24 cellular contexts compared by ENCODE assay signal in genomic region chr6:137159912-137160311, GRCh38. TPM values are rescaled to one million over a fixed set of nuclear protein-coding genes. Genes with fewer than 3 reads are reported as not detected.
DNase-seq lines count a peak whose midpoint lies in the region; ATAC-seq, FAIRE-seq and TF ChIP-seq lines count a peak whose summit lies in the region.
"Had no signal": no experiment of that assay in that cellular context is flagged by ENCODE, and none has a peak within 500 bp of the region (broad histone marks: within the 10 kb centered on the region; RNA-seq: fewer than 3 reads in every experiment).

No MANE protein-coding gene starts in this region.

- H3K36me3 ChIP-seq in K562 (ENCODE audit: control insufficient read depth, insufficient read depth, low read length), result no peaks in the 10 kb centered on the region
- H3K36me3 ChIP-seq: SJCRH30 had no signal

- no peaks in the 10 kb centered on the region for H4K20me1 ChIP-seq in K562 (replicated peaks; ENCODE audit: control insufficient read depth, insufficient read depth, low read length)
- H4K20me1 ChIP-seq: BLaER1 treated with 17β-estradiol and CSF1 and Interleukin-3, amounts not matched to agents 10 nM and 100 nM had no signal

- TF ChIP-seq CTCF in K562 (IDR thresholded peaks at IDR 0.05 in 2 of 3, conservative IDR thresholded peaks at IDR 0.05 in 1 of 3; ENCODE audit: insufficient read depth in 2 of 3, low read depth in 1 of 3, low read length in 3 of 3), result no peak
- no peak for TF ChIP-seq CTCF in fibroblast of mammary gland (conservative IDR thresholded peaks at IDR 0.05; ENCODE audit: control insufficient read depth, insufficient read depth, low read depth, low read length)
- no peak for TF ChIP-seq CTCF in dorsolateral prefrontal cortex (IDR thresholded peaks at IDR 0.05 in 54 of 56, conservative IDR thresholded peaks at IDR 0.05 in 2 of 56; ENCODE audit: low read depth in 1 of 56, partially characterized antibody in 56 of 56)

- CTCF ChIA-PET in K562 (lab: Yijun Ruan, JAX; ENCODE audit: low intra/inter-chr PET ratio), result no interaction called here

- H3K4me1 ChIP-seq in K562 (replicated peaks in 1 of 2; ENCODE audit: control insufficient read depth in 2 of 2, insufficient read depth in 2 of 2, low read length in 2 of 2), result peaks cover 0 to 29% of the 10 kb centered on the region in 2 experiments; a peak in 4 of 5 replicates
- H3K4me1 ChIP-seq: SJCRH30 had no signal

- DNase-seq in HCEC 1CT (peak; percentile 29), K562 (ENCODE audit: extremely low read depth in 1 of 4, low spot score in 3 of 4) (no peak), fibroblast of mammary gland (ENCODE audit: low read depth) (peak; percentile 12), stromal cell of bone marrow (ENCODE audit: low read depth) (peak; percentile 17), dorsolateral prefrontal cortex (no peak)
- DNase-seq: CD8-positive, alpha-beta T cell; GM23248; H9; KBM-7; NCI-H1105; NCI-H146; NCI-H2029 treated with DMSO at 0.1 percent for 48 hours; NCI-H2171 treated with DMSO at 0.1 percent for 48 hours; NCI-H446; NCI-H526 treated with DMSO at 0.1 percent for 48 hours; OCI-M1; SJCRH30 had no signal

- no peaks in the 10 kb centered on the region for H3K9me1 ChIP-seq in K562 (ENCODE audit: control insufficient read depth, insufficient read depth, low read length)

- H3K27ac ChIP-seq in K562 (ENCODE audit: extremely low read depth, low read depth, low read length) (no peak overlapping the region), dorsolateral prefrontal cortex (no peak overlapping the region)
- H3K27ac ChIP-seq: BLaER1 treated with 17β-estradiol and CSF1 and Interleukin-3, amounts not matched to agents 10 nM and 100 nM; GM23248; SJCRH30 had no signal

- intact Hi-C loops in K562 (cut with micrococcal nuclease), result no loop called here
- intact Hi-C loops in dorsolateral prefrontal cortex (cut with DNase I), result no loop called here

- in situ Hi-C loops in K562 (cut with MboI), result no loop called here

- no peak overlapping the region for H2AFZ ChIP-seq in K562 (ENCODE audit: low read depth, low read length)
- H2AFZ ChIP-seq: GM23248 had no signal

- FAIRE-seq in K562 (lab: Jason Lieb, UNC), result no peak
- FAIRE-seq: HepG2, RCC 7860 had no signal

- TF ChIP-seq RAD21 in K562 (CRISPR knock-in tag; conservative IDR thresholded peaks at IDR 0.05 in 1 of 2, IDR thresholded peaks at IDR 0.05 in 1 of 2), result no peak

- no peaks in the 10 kb centered on the region for H3K79me2 ChIP-seq in K562 (ENCODE audit: control insufficient read depth, insufficient read depth, low read length)

- BruUV-seq in K562 (replicated peaks; lab: Mats Ljungman, UMichigan), result no TSS peak

- no peak overlapping the region for H3K4me2 ChIP-seq in K562 (ENCODE audit: insufficient read depth, low read length)
- H3K4me2 ChIP-seq: BLaER1 treated with 17β-estradiol and CSF1 and Interleukin-3, amounts not matched to agents 10 nM and 100 nM had no signal

- ATAC-seq in K562 (no peak), GM18907 (IDR thresholded peaks at IDR 0.05; ENCODE audit: unreplicated experiment) (no peak), GM21717 (IDR thresholded peaks at IDR 0.05; ENCODE audit: unreplicated experiment) (no peak)
- ATAC-seq: CD8-positive, alpha-beta T cell; HepG2 had no signal

- no peak for TF ChIP-seq POLR2A in K562 (conservative IDR thresholded peaks at IDR 0.05)

- TF ChIP-seq EP300 in K562 (IDR thresholded peaks at IDR 0.05; ENCODE audit: low read length), result no peak

- H3K27me3 ChIP-seq in K562 (ENCODE audit: control insufficient read depth in 2 of 2, insufficient read depth in 2 of 2, low read length in 2 of 2) (no peaks in the 10 kb centered on the region), dorsolateral prefrontal cortex (peaks cover 0 to 6% (median 0%) of the 10 kb centered on the region in 45 donors)
- H3K27me3 ChIP-seq: BLaER1 treated with 17β-estradiol and CSF1 and Interleukin-3, amounts not matched to agents 10 nM and 100 nM; SJCRH30 had no signal

- POLR2A ChIA-PET in K562 (lab: Yijun Ruan, JAX), result no interaction called here

- H3K9ac ChIP-seq in K562 (ENCODE audit: insufficient read depth in 1 of 2, low read depth in 2 of 2, low read length in 2 of 2), result no peak overlapping the region
- H3K9ac ChIP-seq: BLaER1 treated with 17β-estradiol and CSF1 and Interleukin-3, amounts not matched to agents 10 nM and 100 nM; GM23248 had no signal

- H3K4me3 ChIP-seq in K562 (no peak overlapping the region), fibroblast of mammary gland (ENCODE audit: control insufficient read depth, low read depth, low read length) (no peak overlapping the region), dorsolateral prefrontal cortex (no peak overlapping the region)
- H3K4me3 ChIP-seq: BLaER1 treated with 17β-estradiol and CSF1 and Interleukin-3, amounts not matched to agents 10 nM and 100 nM; GM23248; SJCRH30 had no signal

- H3K9me3 ChIP-seq in K562 (replicated peaks; ENCODE audit: control insufficient read depth, insufficient read depth, low read depth, low read length), result no peaks in the 10 kb centered on the region; the same call in 1 of the 2 replicates

TF ChIP-seq in K562, 482 proteins besides CTCF, POLR2A, EP300 and RAD21 (continues in another document):
- TF ChIP-seq, protein P1, sequence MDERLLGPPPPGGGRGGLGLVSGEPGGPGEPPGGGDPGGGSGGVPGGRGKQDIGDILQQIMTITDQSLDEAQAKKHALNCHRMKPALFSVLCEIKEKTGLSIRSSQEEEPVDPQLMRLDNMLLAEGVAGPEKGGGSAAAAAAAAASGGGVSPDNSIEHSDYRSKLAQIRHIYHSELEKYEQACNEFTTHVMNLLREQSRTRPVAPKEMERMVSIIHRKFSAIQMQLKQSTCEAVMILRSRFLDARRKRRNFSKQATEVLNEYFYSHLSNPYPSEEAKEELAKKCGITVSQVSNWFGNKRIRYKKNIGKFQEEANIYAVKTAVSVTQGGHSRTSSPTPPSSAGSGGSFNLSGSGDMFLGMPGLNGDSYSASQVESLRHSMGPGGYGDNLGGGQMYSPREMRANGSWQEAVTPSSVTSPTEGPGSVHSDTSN (CRISPR knock-in tag; IDR thresholded peaks at IDR 0.05; ENCODE audit: low read depth), result no peak
- TF ChIP-seq, protein P1 (tag; conservative IDR thresholded peaks at IDR 0.05; ENCODE audit: low read depth), result peak; percentile 48; the same call in 1 of the 2 replicates
- TF ChIP-seq ZNF76 (CRISPR knock-in tag; IDR thresholded peaks at IDR 0.05; ENCODE audit: borderline replicate concordance), result no peak

RNA-seq across cellular contexts. Expression of gene IL22RA2, which starts 13.5 kb away (rescaled TPM):
- not detected in 2 replicates for total RNA-seq in K562 (2011; cell fraction: chromatin; rRNA removed; ENCODE audit: low replicate concordance)
- not detected in 2 replicates for total RNA-seq in K562 (2011; cell fraction: nucleolus; rRNA removed)
- not detected in 2 replicates for total RNA-seq in K562 (2011; cell fraction: nucleoplasm; rRNA removed)
- total RNA-seq in K562 (2014; rRNA removed) (not detected in 2 replicates), K562 (2014; rRNA removed; fragmentation: Illumina TruSeq; extraction: Trizol) (not detected in 2 replicates), K562 (2015; rRNA removed; fragmentation: Illumina TruSeq; extraction: Trizol) (not detected in 2 replicates), K562 (2021) (not detected in 2 replicates), dorsolateral prefrontal cortex (not detected)
- polyA plus RNA-seq in K562 (2011; rRNA removed) (not detected in 2 replicates), K562 (2014; fragmentation: Illumina TruSeq; extraction: Trizol) (not detected in 2 replicates), K562 (2014; fragmentation: Nextera tagmentation; extraction: Ambion mirVana) (not detected), K562 (2014; rRNA removed) (0.03 TPM in 1 of 2 replicates, not detected in the other)
- polyA plus RNA-seq in K562 (2011; cell fraction: cytosol; rRNA removed), result not detected in 2 replicates
- polyA plus RNA-seq in K562 (2011; cell fraction: nucleus; rRNA removed), result not detected in 2 replicates
- not detected in 2 replicates for polyA plus RNA-seq in K562 (2012)
- not detected in 2 replicates for polyA minus RNA-seq in K562 (2011; rRNA and poly(A)+ RNA removed)
- polyA minus RNA-seq in K562 (2011; cell fraction: cytosol; rRNA and poly(A)+ RNA removed), result not detected in 2 replicates
- not detected in 2 replicates for polyA minus RNA-seq in K562 (2011; cell fraction: nucleus; rRNA and poly(A)+ RNA removed)
- total RNA-seq: CD8-positive, alpha-beta T cell; Daoy; GM23248; H9; HepG2; HT-29; SJCRH30 had no signal
- polyA plus RNA-seq: GM23248, HepG2 had no signal

RNA-seq across cellular contexts. Expression of gene IFNGR1, which starts 59.3 kb away (rescaled TPM):
- total RNA-seq in K562 (2011; cell fraction: chromatin; rRNA removed; ENCODE audit: low replicate concordance), result 20.6 and 45.2 TPM in 2 replicates
- 21.5 and 26.5 TPM in 2 replicates for total RNA-seq in K562 (2011; cell fraction: nucleolus; rRNA removed)
- 30.9 and 31.5 TPM in 2 replicates for total RNA-seq in K562 (2011; cell fraction: nucleoplasm; rRNA removed)
- 13.4 and 14.7 TPM in 2 replicates for total RNA-seq in K562 (2014; rRNA removed)
- 26.7 and 31.3 TPM in 2 replicates for total RNA-seq in K562 (2014; rRNA removed; fragmentation: Illumina TruSeq; extraction: Trizol)
- 33.4 and 38.9 TPM in 2 replicates for total RNA-seq in K562 (2015; rRNA removed; fragmentation: Illumina TruSeq; extraction: Trizol)
- 16.8 and 17.7 TPM in 2 replicates for total RNA-seq in K562 (2021)
- polyA plus RNA-seq in K562 (2011; rRNA removed), result 33.0 and 52.5 TPM in 2 replicates
- 4.8 and 21.0 TPM in 2 replicates for polyA plus RNA-seq in K562 (2011; cell fraction: cytosol; rRNA removed)
- 24.7 and 52.5 TPM in 2 replicates for polyA plus RNA-seq in K562 (2011; cell fraction: nucleus; rRNA removed)
- polyA plus RNA-seq in K562 (2012), result 22.6 and 25.6 TPM in 2 replicates
- 22.4 and 26.7 TPM in 2 replicates for polyA plus RNA-seq in K562 (2014; fragmentation: Illumina TruSeq; extraction: Trizol)
- polyA plus RNA-seq in K562 (2014; fragmentation: Nextera tagmentation; extraction: Ambion mirVana), result 10 to 100 TPM; 41.5 to 47.0 TPM
- 19.3 and 21.2 TPM in 2 replicates for polyA plus RNA-seq in K562 (2014; rRNA removed)
- polyA minus RNA-seq in K562 (2011; rRNA and poly(A)+ RNA removed), result 16.9 and 42.2 TPM in 2 replicates
- polyA minus RNA-seq in K562 (2011; cell fraction: cytosol; rRNA and poly(A)+ RNA removed), result 8.5 and 22.1 TPM in 2 replicates
- 11.8 and 45.1 TPM in 2 replicates for polyA minus RNA-seq in K562 (2011; cell fraction: nucleus; rRNA and poly(A)+ RNA removed)
- 10 to 100 TPM; 27.5 to 68.4 (median 46.0) TPM for total RNA-seq in dorsolateral prefrontal cortex

Comparison
In these comparisons a context has a peak if more than half of its experiments do, and no peak if none do; other contexts are left out.
1. DNase-seq: peak in HCEC 1CT (single experiment), fibroblast of mammary gland (single experiment) and stromal cell of bone marrow (single experiment); none in K562 (0 of 4) and dorsolateral prefrontal cortex (0 of 10).